8 cellular contexts compared by ENCODE assay signal in the genomic region with DNA sequence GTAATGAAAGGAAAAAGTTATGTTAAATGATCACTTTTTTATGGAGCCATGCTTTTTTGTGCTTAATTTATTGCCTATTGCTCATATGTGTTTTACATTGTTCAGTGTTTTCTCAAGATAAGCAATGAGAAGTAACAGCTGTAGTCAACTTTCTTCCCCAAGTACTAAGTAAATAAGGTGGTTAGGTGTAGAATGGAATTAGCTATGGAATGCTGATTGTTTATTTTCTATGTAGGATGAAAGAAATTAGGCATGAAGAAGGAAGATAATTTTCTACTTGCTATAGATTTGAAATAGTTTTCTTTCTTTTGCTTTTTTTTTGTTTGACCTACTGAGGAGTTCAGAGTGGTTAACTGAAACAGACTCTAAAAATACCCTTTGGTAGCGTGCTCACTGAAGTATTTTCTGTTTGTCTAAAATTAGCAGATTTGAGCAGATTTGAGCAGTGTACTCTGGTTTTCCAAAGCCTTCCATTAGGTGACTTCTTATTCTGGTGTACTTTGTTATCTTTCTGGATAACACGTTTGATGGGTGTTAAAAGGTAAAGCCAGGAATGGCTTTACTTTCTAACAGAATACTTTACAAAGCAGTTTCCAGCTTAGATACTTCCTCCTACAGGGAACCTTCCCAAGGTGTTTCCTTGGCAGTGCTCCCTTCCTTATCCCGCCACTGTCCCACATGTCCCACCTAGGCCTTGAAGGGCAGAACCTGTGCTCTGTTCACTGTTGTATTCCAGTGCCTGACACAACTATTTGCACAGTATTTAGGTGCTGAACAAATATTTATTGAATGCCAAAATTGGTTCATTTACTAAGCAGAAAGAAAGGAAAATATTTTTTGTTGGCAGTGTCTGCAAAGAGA.
DNase-seq lines count a peak whose midpoint lies in the region; ATAC-seq and TF ChIP-seq lines count a peak whose summit lies in the region.

No MANE protein-coding gene starts in this region.

- H3K36me3 Mint-ChIP-seq in T-helper 1 cell treated with Interleukin-12 subunit alpha and Interleukin-12 subunit beta and Interleukin-4 antibody, amounts not matched to agents 30 μg/mL and 1 μg/mL, for 36 hours (ENCODE audit: low read depth) = peaks cover 6% of the 10 kb centered on the region
- H3K36me3 Mint-ChIP-seq in stimulated activated memory B cell treated with anti-CD40 and anti-IgM and Interleukin-4, amounts not matched to agents 10 μg/mL and 1 μg/mL and 100 μg/mL, for 72 hours = peaks cover 15% of the 10 kb centered on the region

- no peaks in the 10 kb centered on the region for H3K9me3 Mint-ChIP-seq in T-helper 1 cell treated with Interleukin-12 subunit alpha and Interleukin-12 subunit beta and Interleukin-4 antibody, amounts not matched to agents 30 μg/mL and 1 μg/mL, for 36 hours
- no peaks in the 10 kb centered on the region for H3K9me3 Mint-ChIP-seq in stimulated activated memory B cell treated with anti-CD40 and anti-IgM and Interleukin-4, amounts not matched to agents 10 μg/mL and 1 μg/mL and 100 μg/mL, for 72 hours

- no peak for DNase-seq in T-helper 1 cell
- DNase-seq in choroid plexus epithelial cell (ENCODE audit: low read depth) = peak; percentile 42
- no peak for DNase-seq in islet precursor cell
- DNase-seq in NCI-H146 (lab: John Stamatoyannopoulos, UW) = no peak

- H3K4me3 ChIP-seq in choroid plexus epithelial cell (ENCODE audit: low read depth, low read length) = no peak overlapping the region

- H3K4me1 Mint-ChIP-seq in T-helper 1 cell treated with Interleukin-12 subunit alpha and Interleukin-12 subunit beta and Interleukin-4 antibody, amounts not matched to agents 30 μg/mL and 1 μg/mL, for 36 hours (ENCODE audit: low read depth) = peaks cover 60% of the 10 kb centered on the region
- H3K4me1 Mint-ChIP-seq in stimulated activated memory B cell treated with anti-CD40 and anti-IgM and Interleukin-4, amounts not matched to agents 10 μg/mL and 1 μg/mL and 100 μg/mL, for 72 hours = peaks cover 89% of the 10 kb centered on the region

- peak; percentile 25 for ATAC-seq in HG03354 (IDR thresholded peaks at IDR 0.05; ENCODE audit: poor library complexity, severe bottlenecking, unreplicated experiment)
- ATAC-seq in stimulated activated memory B cell treated with anti-CD40 and anti-IgM and Interleukin-4, amounts not matched to agents 10 μg/mL and 1 μg/mL and 100 μg/mL, for 72 hours = no peak
- ATAC-seq in GM19452 (IDR thresholded peaks at IDR 0.05; ENCODE audit: unreplicated experiment) = no peak

- H3K27me3 Mint-ChIP-seq in T-helper 1 cell treated with Interleukin-12 subunit alpha and Interleukin-12 subunit beta and Interleukin-4 antibody, amounts not matched to agents 30 μg/mL and 1 μg/mL, for 36 hours (ENCODE audit: low read depth) = no peaks in the 10 kb centered on the region
- H3K27me3 Mint-ChIP-seq in stimulated activated memory B cell treated with anti-CD40 and anti-IgM and Interleukin-4, amounts not matched to agents 10 μg/mL and 1 μg/mL and 100 μg/mL, for 72 hours = no peaks in the 10 kb centered on the region

- no peak for TF ChIP-seq CTCF in choroid plexus epithelial cell (conservative IDR thresholded peaks at IDR 0.05; ENCODE audit: low read depth, low read length)

- H3K4me3 Mint-ChIP-seq in T-helper 1 cell treated with Interleukin-12 subunit alpha and Interleukin-12 subunit beta and Interleukin-4 antibody, amounts not matched to agents 30 μg/mL and 1 μg/mL, for 36 hours = peak overlapping the region; percentile 60
- peak overlapping the region; percentile 36 for H3K4me3 Mint-ChIP-seq in stimulated activated memory B cell treated with anti-CD40 and anti-IgM and Interleukin-4, amounts not matched to agents 10 μg/mL and 1 μg/mL and 100 μg/mL, for 72 hours

- peak overlapping the region; percentile 81 for H3K27ac Mint-ChIP-seq in T-helper 1 cell treated with Interleukin-12 subunit alpha and Interleukin-12 subunit beta and Interleukin-4 antibody, amounts not matched to agents 30 μg/mL and 1 μg/mL, for 36 hours
- H3K27ac Mint-ChIP-seq in stimulated activated memory B cell treated with anti-CD40 and anti-IgM and Interleukin-4, amounts not matched to agents 10 μg/mL and 1 μg/mL and 100 μg/mL, for 72 hours = peak overlapping the region; percentile 87
